ENCODE assay signal across 10 cellular contexts in the genomic region with DNA sequence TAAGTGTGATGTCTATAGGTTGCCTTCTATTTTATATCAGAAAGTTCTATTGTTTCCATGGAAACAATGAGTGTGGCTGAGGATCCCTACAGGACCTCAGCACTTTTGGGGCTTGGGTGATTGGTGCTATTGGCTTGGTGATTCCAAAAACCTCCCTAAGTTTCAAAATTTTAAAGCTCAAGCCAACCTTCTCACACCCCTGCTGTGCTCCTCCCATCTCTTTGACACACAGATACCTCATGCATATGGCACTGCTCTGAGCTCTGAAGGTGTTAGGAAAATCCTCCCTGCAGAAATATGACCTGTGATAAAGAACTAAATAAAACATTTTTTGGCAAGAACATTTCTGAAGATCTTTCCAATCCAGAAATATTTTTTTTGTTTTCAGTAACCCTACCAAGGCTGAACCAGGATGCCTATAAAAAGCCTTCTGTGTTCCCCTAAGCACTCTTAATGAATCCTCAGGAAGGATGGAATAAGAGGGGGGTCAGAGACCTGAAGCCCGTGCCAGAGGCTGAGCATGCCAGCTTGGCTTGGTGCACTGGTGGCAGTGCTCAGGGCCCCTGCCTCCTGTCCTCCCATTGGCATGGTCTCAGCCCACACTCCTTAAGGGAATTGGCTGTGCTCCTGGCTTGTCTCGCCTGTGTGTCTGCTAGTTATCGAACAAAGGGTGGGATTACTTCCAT.
DNase-seq lines count a peak whose midpoint lies in the region; ATAC-seq and TF ChIP-seq lines count a peak whose summit lies in the region.
"Had no signal": no experiment of that assay in that cellular context is flagged by ENCODE, and none has a peak within 500 bp of the region (broad histone marks: within the 10 kb centered on the region; RNA-seq: fewer than 3 reads in every experiment).

No MANE protein-coding gene starts in this region.

- no peak overlapping the region for H2BK5ac ChIP-seq in mesendoderm (ENCODE audit: low read length)

- H3K4me2 ChIP-seq in mesendoderm (ENCODE audit: low read length), result no peak overlapping the region

- DNase-seq in NCI-H1694 treated with DMSO at 0.1 percent for 48 hours (lab: John Stamatoyannopoulos, UW) (peak; percentile 30), cerebellar cortex (ENCODE audit: low spot score) (peak; percentile 87), mesendoderm (peak; percentile 77), upper lobe of right lung (no peak), kidney tubule cell (ENCODE audit: low spot score) (no peak)
- DNase-seq: activated B cell treated with CpG ODN at 0.5 μM for 24 hours, lower lobe of right lung, NCI-H1436 treated with DMSO at 0.1 percent for 48 hours had no signal

- WGBS in mesendoderm (ENCODE audit: extremely low coverage, insufficient coverage, low lambda C conversion rate), result no CpG with 5 or more reads among the region's 3 CpGs

- H4K8ac ChIP-seq in mesendoderm (ENCODE audit: low read depth, low read length), result no peak overlapping the region

- H2BK15ac ChIP-seq in mesendoderm (replicated peaks; ENCODE audit: low read depth), result peak overlapping the region; percentile 39

- H3K9me3 ChIP-seq in stomach smooth muscle (ENCODE audit: control insufficient read depth in 2 of 2, low read length in 2 of 2) (no peaks in the 10 kb centered on the region), upper lobe of right lung (no peaks in the 10 kb centered on the region)
- H3K9me3 ChIP-seq: lower lobe of right lung had no signal

- H2BK120ac ChIP-seq in mesendoderm (ENCODE audit: low read depth, low read length), result no peak overlapping the region

- no peaks in the 10 kb centered on the region for H3K79me1 ChIP-seq in mesendoderm (ENCODE audit: low read length)

- no peak overlapping the region for H3K27ac ChIP-seq in mesendoderm (ENCODE audit: low read depth, low read length)
- peak overlapping the region; percentile 69 for H3K27ac ChIP-seq in stomach smooth muscle (ENCODE audit: low read length)
- H3K27ac ChIP-seq in upper lobe of right lung, result no peak overlapping the region
- H3K27ac ChIP-seq: lower lobe of right lung had no signal

- H3K4ac ChIP-seq in mesendoderm (ENCODE audit: low read depth, low read length), result no peak overlapping the region

- H3K9ac ChIP-seq in mesendoderm (ENCODE audit: low read length) (no peak overlapping the region), stomach smooth muscle (ENCODE audit: low read length in 2 of 2) (no peak overlapping the region)

- H3K27me3 ChIP-seq in mesendoderm (ENCODE audit: insufficient read depth, low read length, poor library complexity) (no peaks in the 10 kb centered on the region), stomach smooth muscle (ENCODE audit: control insufficient read depth in 1 of 2, insufficient read depth in 2 of 2, low read length in 2 of 2) (no peaks in the 10 kb centered on the region), upper lobe of right lung (no peaks in the 10 kb centered on the region)

- no peak overlapping the region for H3K18ac ChIP-seq in mesendoderm (ENCODE audit: low read length)

- H3K56ac ChIP-seq in mesendoderm (ENCODE audit: low read length), result peak overlapping the region; percentile 29

- intact Hi-C loops in upper lobe of right lung (cut with DNase I), result no loop called here

- H3K79me2 ChIP-seq in mesendoderm (ENCODE audit: control insufficient read depth, insufficient read depth, low read length), result no peaks in the 10 kb centered on the region

- no peak overlapping the region for H4K5ac ChIP-seq in mesendoderm (ENCODE audit: low read length)

- H3K4me1 ChIP-seq in mesendoderm (ENCODE audit: control insufficient read depth, low read depth, low read length), result peaks cover 11% of the 10 kb centered on the region
- peaks cover 28% of the 10 kb centered on the region for H3K4me1 ChIP-seq in stomach smooth muscle (ENCODE audit: control insufficient read depth, insufficient read depth, low read length)
- peaks cover 12% of the 10 kb centered on the region for H3K4me1 ChIP-seq in upper lobe of right lung

- ATAC-seq in upper lobe of right lung, result no peak
- no peak for ATAC-seq in HG03469 (IDR thresholded peaks at IDR 0.05; ENCODE audit: unreplicated experiment)

- no peak overlapping the region for H3K23ac ChIP-seq in mesendoderm (ENCODE audit: low read length)

- no peaks in the 10 kb centered on the region for H3K36me3 ChIP-seq in mesendoderm (ENCODE audit: control insufficient read depth, insufficient read depth, low read length)
- H3K36me3 ChIP-seq in stomach smooth muscle (ENCODE audit: control insufficient read depth in 2 of 2, insufficient read depth in 2 of 2, low read length in 2 of 2), result no peaks in the 10 kb centered on the region
- no peaks in the 10 kb centered on the region for H3K36me3 ChIP-seq in upper lobe of right lung
- H3K36me3 ChIP-seq: lower lobe of right lung had no signal

- TF ChIP-seq CTCF in upper lobe of right lung (IDR thresholded peaks at IDR 0.05), result no peak

- H3K4me3 ChIP-seq in mesendoderm (ENCODE audit: low read length), result no peak overlapping the region
- H3K4me3 ChIP-seq in stomach smooth muscle (ENCODE audit: low read length in 2 of 2), result peak overlapping the region in 1 of 2 donors; percentile 47
- no peak overlapping the region for H3K4me3 ChIP-seq in upper lobe of right lung
- H3K4me3 ChIP-seq: lower lobe of right lung had no signal

- H2AK5ac ChIP-seq in mesendoderm (ENCODE audit: low read length), result no peak overlapping the region

Comparison
In these comparisons a context has a peak if more than half of its experiments do, and no peak if none do; other contexts are left out.
1. DNase-seq: peak in NCI-H1694 treated with DMSO at 0.1 percent for 48 hours (single experiment), cerebellar cortex (single experiment) and mesendoderm (single experiment); none in upper lobe of right lung (single experiment) and kidney tubule cell (single experiment).